ENCODE assay signal across 1 cellular context in genomic region chr2:201643216-201643651, GRCh38.
TF ChIP-seq lines count a peak whose summit lies in the region.

TSS of gene TMEM237 (minus strand) at chr2:201643503. CDS start at chr2:201643400, 103 bp downstream.

TF ChIP-seq in HEK293, 187 proteins besides CTCF, POLR2A, EP300 and RAD21 (continued from another document and continues in another):
- TF ChIP-seq ZNF704 (tag by site-specific recombination; IDR thresholded peaks at IDR 0.05) (no peak), ZNF292 (tag by site-specific recombination; IDR thresholded peaks at IDR 0.05; ENCODE audit: borderline replicate concordance, low read depth) (no peak), FEZF1 (tag by site-specific recombination; IDR thresholded peaks at IDR 0.05) (no peak), ZNF561 (tag by site-specific recombination; IDR thresholded peaks at IDR 0.05; ENCODE audit: borderline replicate concordance) (peak; percentile 80), ZNF629 (tag by site-specific recombination; IDR thresholded peaks at IDR 0.05) (no peak), ZNF354C (tag by site-specific recombination; IDR thresholded peaks at IDR 0.05; ENCODE audit: borderline replicate concordance, low read depth) (no peak), ZNF449 (tag by site-specific recombination; IDR thresholded peaks at IDR 0.05) (no peak), PRDM1 (tag by site-specific recombination; IDR thresholded peaks at IDR 0.05) (no peak), REST (tag by site-specific recombination; IDR thresholded peaks at IDR 0.05) (no peak), ZNF785 (tag by site-specific recombination; IDR thresholded peaks at IDR 0.05) (no peak), ZNF660 (tag by site-specific recombination; IDR thresholded peaks at IDR 0.05) (0 out of 2 replicates have a peak, but pooled peaks have one; percentile 38), TSHZ1 (tag by site-specific recombination; IDR thresholded peaks at IDR 0.05; ENCODE audit: borderline replicate concordance) (no peak), ZSCAN30 (tag by site-specific recombination; IDR thresholded peaks at IDR 0.05) (0 out of 2 replicates have a peak, but pooled peaks have one; percentile 30), ZNF610 (tag by site-specific recombination; IDR thresholded peaks at IDR 0.05; ENCODE audit: borderline replicate concordance) (no peak), KLF1 (tag by site-specific recombination; IDR thresholded peaks at IDR 0.05) (no peak), ZNF362 (tag by site-specific recombination; IDR thresholded peaks at IDR 0.05) (no peak), ZNF530 (tag by site-specific recombination; IDR thresholded peaks at IDR 0.05; ENCODE audit: low read depth) (no peak), ZNF580 (tag by site-specific recombination; IDR thresholded peaks at IDR 0.05) (no peak), ZBTB1 (tag by site-specific recombination; IDR thresholded peaks at IDR 0.05) (no peak), KLF7 (tag by site-specific recombination; IDR thresholded peaks at IDR 0.05; ENCODE audit: borderline replicate concordance) (no peak), ZNF37A (tag by site-specific recombination; IDR thresholded peaks at IDR 0.05) (no peak), ZNF571 (tag by site-specific recombination; IDR thresholded peaks at IDR 0.05) (no peak), ZNF398 (tag by site-specific recombination; IDR thresholded peaks at IDR 0.05) (peak; percentile 83), BCL11B (tag by site-specific recombination; IDR thresholded peaks at IDR 0.05; ENCODE audit: low read depth) (no peak), EGR2 (tag by site-specific recombination; IDR thresholded peaks at IDR 0.05; ENCODE audit: low read depth) (peak; percentile 54; the same call in 1 of the 2 replicates), PRDM10 (tag by site-specific recombination; IDR thresholded peaks at IDR 0.05) (no peak), ZBTB20 (tag by site-specific recombination; IDR thresholded peaks at IDR 0.05) (0 out of 2 replicates have a peak, but pooled peaks have one; percentile 76), ZNF585B (tag by site-specific recombination; IDR thresholded peaks at IDR 0.05) (no peak), ZNF19 (tag by site-specific recombination; IDR thresholded peaks at IDR 0.05; ENCODE audit: low read depth) (no peak), ZBTB26 (tag by site-specific recombination; optimal IDR thresholded peaks at IDR 0.05) (no peak), ZNF280C (tag by site-specific recombination; IDR thresholded peaks at IDR 0.05) (no peak), ZNF701 (tag by site-specific recombination; IDR thresholded peaks at IDR 0.05) (no peak), ZNF366 (tag by site-specific recombination; conservative IDR thresholded peaks at IDR 0.05) (no peak), ZNF777 (tag by site-specific recombination; IDR thresholded peaks at IDR 0.05; ENCODE audit: borderline replicate concordance) (no peak), SP2 (tag by site-specific recombination; IDR thresholded peaks at IDR 0.05) (peak; percentile 17; the same call in 1 of the 2 replicates), KLF16 (tag by site-specific recombination; IDR thresholded peaks at IDR 0.05) (peak; percentile 70; the same call in 1 of the 2 replicates), ZBTB8A (tag by site-specific recombination; IDR thresholded peaks at IDR 0.05) (no peak), REPIN1 (tag by site-specific recombination; IDR thresholded peaks at IDR 0.05; ENCODE audit: low read depth) (no peak)
